1 cellular context compared by ENCODE assay signal in the genomic region with DNA sequence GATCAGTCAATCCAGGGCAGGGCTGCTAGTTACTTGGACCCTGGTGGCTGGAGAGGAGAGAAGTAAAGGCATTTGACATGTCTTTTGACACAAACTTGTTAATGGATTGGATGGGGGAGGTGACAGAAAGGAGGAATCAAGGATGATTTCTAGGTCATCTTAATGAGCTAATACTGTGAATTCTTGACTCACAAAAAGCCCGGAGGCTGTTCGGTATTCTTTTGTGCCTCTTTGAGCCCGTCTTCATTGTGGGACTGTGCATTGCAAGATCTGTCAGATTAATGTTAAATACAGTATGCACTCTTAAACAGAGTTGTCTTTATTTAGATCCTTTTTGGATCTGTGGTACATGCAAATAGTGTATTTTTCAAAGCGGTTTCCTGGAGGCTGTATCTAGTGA.
TF ChIP-seq lines count a peak whose summit lies in the region.

No MANE protein-coding gene starts in this region.

TF ChIP-seq in GM23338, 12 proteins besides CTCF, POLR2A, EP300 and RAD21 (continued from another document):
- TF ChIP-seq, protein P1, sequence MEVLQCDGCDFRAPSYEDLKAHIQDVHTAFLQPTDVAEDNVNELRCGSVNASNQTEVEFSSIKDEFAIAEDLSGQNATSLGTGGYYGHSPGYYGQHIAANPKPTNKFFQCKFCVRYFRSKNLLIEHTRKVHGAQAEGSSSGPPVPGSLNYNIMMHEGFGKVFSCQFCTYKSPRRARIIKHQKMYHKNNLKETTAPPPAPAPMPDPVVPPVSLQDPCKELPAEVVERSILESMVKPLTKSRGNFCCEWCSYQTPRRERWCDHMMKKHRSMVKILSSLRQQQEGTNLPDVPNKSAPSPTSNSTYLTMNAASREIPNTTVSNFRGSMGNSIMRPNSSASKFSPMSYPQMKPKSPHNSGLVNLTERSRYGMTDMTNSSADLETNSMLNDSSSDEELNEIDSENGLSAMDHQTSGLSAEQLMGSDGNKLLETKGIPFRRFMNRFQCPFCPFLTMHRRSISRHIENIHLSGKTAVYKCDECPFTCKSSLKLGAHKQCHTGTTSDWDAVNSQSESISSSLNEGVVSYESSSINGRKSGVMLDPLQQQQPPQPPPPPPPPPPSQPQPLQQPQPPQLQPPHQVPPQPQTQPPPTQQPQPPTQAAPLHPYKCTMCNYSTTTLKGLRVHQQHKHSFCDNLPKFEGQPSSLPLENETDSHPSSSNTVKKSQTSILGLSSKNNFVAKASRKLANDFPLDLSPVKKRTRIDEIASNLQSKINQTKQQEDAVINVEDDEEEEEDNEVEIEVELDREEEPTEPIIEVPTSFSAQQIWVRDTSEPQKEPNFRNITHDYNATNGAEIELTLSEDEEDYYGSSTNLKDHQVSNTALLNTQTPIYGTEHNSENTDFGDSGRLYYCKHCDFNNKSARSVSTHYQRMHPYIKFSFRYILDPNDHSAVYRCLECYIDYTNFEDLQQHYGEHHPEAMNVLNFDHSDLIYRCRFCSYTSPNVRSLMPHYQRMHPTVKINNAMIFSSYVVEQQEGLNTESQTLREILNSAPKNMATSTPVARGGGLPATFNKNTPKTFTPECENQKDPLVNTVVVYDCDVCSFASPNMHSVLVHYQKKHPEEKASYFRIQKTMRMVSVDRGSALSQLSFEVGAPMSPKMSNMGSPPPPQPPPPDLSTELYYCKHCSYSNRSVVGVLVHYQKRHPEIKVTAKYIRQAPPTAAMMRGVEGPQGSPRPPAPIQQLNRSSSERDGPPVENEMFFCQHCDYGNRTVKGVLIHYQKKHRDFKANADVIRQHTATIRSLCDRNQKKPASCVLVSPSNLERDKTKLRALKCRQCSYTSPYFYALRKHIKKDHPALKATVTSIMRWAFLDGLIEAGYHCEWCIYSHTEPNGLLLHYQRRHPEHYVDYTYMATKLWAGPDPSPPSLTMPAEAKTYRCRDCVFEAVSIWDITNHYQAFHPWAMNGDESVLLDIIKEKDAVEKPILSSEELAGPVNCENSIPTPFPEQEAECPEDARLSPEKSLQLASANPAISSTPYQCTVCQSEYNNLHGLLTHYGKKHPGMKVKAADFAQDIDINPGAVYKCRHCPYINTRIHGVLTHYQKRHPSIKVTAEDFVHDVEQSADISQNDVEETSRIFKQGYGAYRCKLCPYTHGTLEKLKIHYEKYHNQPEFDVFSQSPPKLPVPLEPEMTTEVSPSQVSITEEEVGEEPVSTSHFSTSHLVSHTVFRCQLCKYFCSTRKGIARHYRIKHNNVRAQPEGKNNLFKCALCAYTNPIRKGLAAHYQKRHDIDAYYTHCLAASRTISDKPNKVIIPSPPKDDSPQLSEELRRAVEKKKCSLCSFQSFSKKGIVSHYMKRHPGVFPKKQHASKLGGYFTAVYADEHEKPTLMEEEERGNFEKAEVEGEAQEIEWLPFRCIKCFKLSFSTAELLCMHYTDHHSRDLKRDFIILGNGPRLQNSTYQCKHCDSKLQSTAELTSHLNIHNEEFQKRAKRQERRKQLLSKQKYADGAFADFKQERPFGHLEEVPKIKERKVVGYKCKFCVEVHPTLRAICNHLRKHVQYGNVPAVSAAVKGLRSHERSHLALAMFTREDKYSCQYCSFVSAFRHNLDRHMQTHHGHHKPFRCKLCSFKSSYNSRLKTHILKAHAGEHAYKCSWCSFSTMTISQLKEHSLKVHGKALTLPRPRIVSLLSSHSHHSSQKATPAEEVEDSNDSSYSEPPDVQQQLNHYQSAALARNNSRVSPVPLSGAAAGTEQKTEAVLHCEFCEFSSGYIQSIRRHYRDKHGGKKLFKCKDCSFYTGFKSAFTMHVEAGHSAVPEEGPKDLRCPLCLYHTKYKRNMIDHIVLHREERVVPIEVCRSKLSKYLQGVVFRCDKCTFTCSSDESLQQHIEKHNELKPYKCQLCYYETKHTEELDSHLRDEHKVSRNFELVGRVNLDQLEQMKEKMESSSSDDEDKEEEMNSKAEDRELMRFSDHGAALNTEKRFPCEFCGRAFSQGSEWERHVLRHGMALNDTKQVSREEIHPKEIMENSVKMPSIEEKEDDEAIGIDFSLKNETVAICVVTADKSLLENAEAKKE (CRISPR knock-in tag; IDR thresholded peaks at IDR 0.05), result no peak
- TF ChIP-seq REST (IDR thresholded peaks at IDR 0.05; ENCODE audit: unreplicated experiment) (no peak), CREB1 (CRISPR knock-in tag; IDR thresholded peaks at IDR 0.05; ENCODE audit: low read depth) (no peak), EZH2phosphoT487 (IDR thresholded peaks at IDR 0.05; ENCODE audit: unreplicated experiment) (no peak), ZNF331 (CRISPR knock-in tag; IDR thresholded peaks at IDR 0.05; ENCODE audit: low read depth) (no peak), EZH2 (IDR thresholded peaks at IDR 0.05; ENCODE audit: low read depth, unreplicated experiment) (no peak), JUNB (IDR thresholded peaks at IDR 0.05; ENCODE audit: unreplicated experiment) (no peak), STAT1 (IDR thresholded peaks at IDR 0.05; ENCODE audit: unreplicated experiment) (no peak), NANOG (IDR thresholded peaks at IDR 0.05; ENCODE audit: borderline replicate concordance) (no peak), ZNF114 (CRISPR knock-in tag; IDR thresholded peaks at IDR 0.05) (no peak)
TF ChIP-seq in GM23338: peak in this region for 0.
